9 cellular contexts compared by ENCODE assay signal in the genomic region with DNA sequence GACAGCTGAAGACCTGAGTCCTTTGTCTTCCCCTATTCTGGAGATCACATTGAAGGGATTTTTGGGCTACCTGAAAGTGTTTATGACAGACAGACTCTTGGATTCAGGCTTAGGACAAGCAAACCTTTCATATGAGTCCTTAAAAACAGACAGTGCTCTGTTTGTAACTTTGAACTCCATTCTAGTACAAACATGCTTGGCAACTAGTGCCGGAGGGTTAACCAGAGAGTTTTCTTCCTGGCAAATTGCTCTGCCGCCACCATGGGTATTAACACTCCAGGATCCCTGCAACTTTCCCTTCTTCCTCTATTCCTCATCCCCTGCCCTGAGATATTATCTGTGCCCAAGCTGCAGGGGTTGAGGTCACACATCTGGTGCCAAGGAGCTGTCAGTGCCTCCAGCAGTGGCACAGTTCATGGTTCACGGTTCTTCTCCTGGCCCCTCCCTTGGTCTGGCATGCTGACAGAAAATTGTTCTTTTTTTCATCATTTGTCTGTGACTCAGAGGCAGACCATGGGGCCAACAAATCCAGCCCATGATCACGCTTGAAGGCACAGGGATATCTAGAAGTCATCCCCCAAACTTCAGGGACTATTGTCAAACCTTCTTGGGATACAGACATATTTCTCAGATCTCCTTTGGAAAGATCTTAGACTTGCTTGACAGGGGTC.
DNase-seq lines count a peak whose midpoint lies in the region; ATAC-seq and TF ChIP-seq lines count a peak whose summit lies in the region.
"Had no signal": no experiment of that assay in that cellular context is flagged by ENCODE, and none has a peak within 500 bp of the region (broad histone marks: within the 10 kb centered on the region; RNA-seq: fewer than 3 reads in every experiment).

No MANE protein-coding gene starts in this region.

- H3K27me3 ChIP-seq in SK-N-SH (ENCODE audit: insufficient read depth) (no peaks in the 10 kb centered on the region), GM23338 (ENCODE audit: insufficient read depth) (no peaks in the 10 kb centered on the region)
- H3K27me3 ChIP-seq in CD4-positive, alpha-beta T cell (ENCODE audit: control insufficient read depth, insufficient read depth, low read length), result no peaks in the 10 kb centered on the region
- H3K27me3 ChIP-seq: dorsolateral prefrontal cortex had no signal

- no peak for ATAC-seq in GM23338
- no peak for ATAC-seq in CD4-positive, alpha-beta T cell (ENCODE audit: poor library complexity)

- H3K9me3 Mint-ChIP-seq in GM23338, result no peaks in the 10 kb centered on the region
- H3K9me3 Mint-ChIP-seq in CD4-positive, alpha-beta T cell, result no peaks in the 10 kb centered on the region

- H3K4me2 ChIP-seq in SK-N-SH (peak overlapping the region; percentile 35; the same call in 1 of the 2 replicates), GM23338 (no peak overlapping the region)

- no peak for DNase-seq in SK-N-SH
- peak; percentile 80 for DNase-seq in fibroblast of pulmonary artery (ENCODE audit: low read depth)
- peak; percentile 47 for DNase-seq in skeletal muscle cell (ENCODE audit: low read depth)
- DNase-seq in GM23338 (ENCODE audit: low spot score), result no peak
- DNase-seq in CD4-positive, alpha-beta T cell, result no peak
- no peak for DNase-seq in NCI-H1105 treated with DMSO at 0.1 percent for 48 hours (lab: John Stamatoyannopoulos, UW)
- no peak for DNase-seq in NCI-H2107 (lab: John Stamatoyannopoulos, UW)
- DNase-seq: dorsolateral prefrontal cortex had no signal

- H3K9ac ChIP-seq in SK-N-SH, result no peak overlapping the region

- H3K9me3 ChIP-seq in HEK293 (ENCODE audit: control insufficient read depth, insufficient read depth, low read depth, low read length) (no peaks in the 10 kb centered on the region), SK-N-SH (no peaks in the 10 kb centered on the region)
- no peaks in the 10 kb centered on the region for H3K9me3 ChIP-seq in CD4-positive, alpha-beta T cell (ENCODE audit: control insufficient read depth, low read length)

- H3K36me3 ChIP-seq in HEK293 (ENCODE audit: control insufficient read depth in 2 of 2, insufficient read depth in 1 of 2, low read length in 2 of 2) (no peaks in the 10 kb centered on the region; a peak in 1 of 3 replicates), SK-N-SH (replicated peaks in 1 of 2; ENCODE audit: control insufficient read depth in 1 of 2, insufficient read depth in 2 of 2, low read length in 1 of 2) (peaks cover 0 to 4% of the 10 kb centered on the region in 2 experiments), GM23338 (ENCODE audit: insufficient read depth) (no peaks in the 10 kb centered on the region)

- H4K20me1 ChIP-seq in SK-N-SH (ENCODE audit: insufficient read depth), result peaks cover 8% of the 10 kb centered on the region
- no peaks in the 10 kb centered on the region for H4K20me1 ChIP-seq in GM23338 (replicated peaks; ENCODE audit: insufficient read depth)

- POLR2A ChIA-PET in HEK293 (lab: Yijun Ruan, JAX) (no interaction called here), SK-N-SH (lab: Yijun Ruan, JAX) (interaction anchor here (0.6 kb wide), 1 partner anchor 388 kb away, joined by 4 read pairs; no protein-coding TSS in a partner anchor)
- POLR2A ChIA-PET in CD4-positive, alpha-beta T cell (lab: Charles Lee), result interaction anchor here (1.0 kb wide), 1 partner anchor 24 kb away, joined by 3 read pairs; no protein-coding TSS in a partner anchor

- CTCF ChIA-PET in HEK293 (lab: Yijun Ruan, JAX) (interaction anchor here (0.6 to 1.2 kb wide), 4 partner anchors 80 to 356 kb away, joined by 3 to 5 read pairs (median 4); no protein-coding TSS in a partner anchor), SK-N-SH (lab: Yijun Ruan, JAX) (interaction anchor here (0.7 kb wide), 1 partner anchor 17 kb away, joined by 3 read pairs; no protein-coding TSS in a partner anchor)
- CTCF ChIA-PET in CD4-positive, alpha-beta T cell (lab: Charles Lee), result interaction anchor here (1.2 kb wide), 1 partner anchor 10 kb away, joined by 4 read pairs; no protein-coding TSS in a partner anchor

- peaks cover 9% of the 10 kb centered on the region; the same call in 2 of the 3 replicates for H3K4me1 Mint-ChIP-seq in GM23338
- H3K4me1 Mint-ChIP-seq in CD4-positive, alpha-beta T cell (ENCODE audit: low read depth), result peaks cover 47% of the 10 kb centered on the region

- H3K79me2 ChIP-seq in SK-N-SH (ENCODE audit: insufficient read depth) (peaks cover 60% of the 10 kb centered on the region), GM23338 (replicated peaks; ENCODE audit: insufficient read depth) (no peaks in the 10 kb centered on the region)

- peaks cover 40% of the 10 kb centered on the region for H3K4me1 ChIP-seq in HEK293 (ENCODE audit: control insufficient read depth, insufficient read depth, low read length)
- peaks cover 3 to 28% of the 10 kb centered on the region in 2 experiments; a peak in 3 of 4 replicates for H3K4me1 ChIP-seq in SK-N-SH (ENCODE audit: control insufficient read depth in 1 of 2, insufficient read depth in 2 of 2, low read depth in 1 of 2, low read length in 1 of 2)
- H3K4me1 ChIP-seq in GM23338 (ENCODE audit: insufficient read depth), result 0 out of 2 replicates have a peak, but pooled peaks cover 6% of the 10 kb centered on the region

- no peak overlapping the region for H3K4me3 Mint-ChIP-seq in GM23338
- H3K4me3 Mint-ChIP-seq in CD4-positive, alpha-beta T cell, result no peak overlapping the region

- no peak overlapping the region for H3K27ac Mint-ChIP-seq in GM23338
- H3K27ac Mint-ChIP-seq in CD4-positive, alpha-beta T cell, result no peak overlapping the region

- H3K4me3 ChIP-seq in HEK293 (ENCODE audit: low read depth, low read length), result no peak overlapping the region
- H3K4me3 ChIP-seq in SK-N-SH (ENCODE audit: low read depth in 2 of 2, low read length in 1 of 2), result no peak overlapping the region
- H3K4me3 ChIP-seq in fibroblast of pulmonary artery (replicated peaks; ENCODE audit: low read depth, low read length), result no peak overlapping the region
- no peak overlapping the region for H3K4me3 ChIP-seq in skeletal muscle cell (ENCODE audit: low read depth, low read length)
- H3K4me3 ChIP-seq in GM23338, result no peak overlapping the region
- H3K4me3 ChIP-seq: dorsolateral prefrontal cortex had no signal

- H3K27ac ChIP-seq in HEK293 (ENCODE audit: extremely low read depth, low read depth, low read length), result peak overlapping the region; percentile 51
- peak overlapping the region in 1 of 2 experiments; percentile 54; a peak in 2 of 4 replicates for H3K27ac ChIP-seq in SK-N-SH (ENCODE audit: low read depth in 2 of 2, low read length in 1 of 2)
- H3K27ac ChIP-seq in GM23338 (ENCODE audit: low read depth), result no peak overlapping the region
- H3K27ac ChIP-seq in CD4-positive, alpha-beta T cell (ENCODE audit: low read depth, low read length), result no peak overlapping the region

- intact Hi-C loops in CD4-positive, alpha-beta T cell (cut with DNase I, micrococcal nuclease), result no loop called here

- peaks cover 5% of the 10 kb centered on the region for H3K27me3 Mint-ChIP-seq in GM23338 (ENCODE audit: insufficient read depth, low read depth, poor library complexity)
- no peaks in the 10 kb centered on the region for H3K27me3 Mint-ChIP-seq in CD4-positive, alpha-beta T cell

- 41% methylated on average over 4 of the region's 4 CpGs for WGBS in SK-N-SH (ENCODE audit: low lambda C conversion rate)

- no peaks in the 10 kb centered on the region for H3K36me3 Mint-ChIP-seq in GM23338 (ENCODE audit: low read depth)
- peaks cover 39% of the 10 kb centered on the region for H3K36me3 Mint-ChIP-seq in CD4-positive, alpha-beta T cell (ENCODE audit: low read depth)

- H3K9me2 ChIP-seq in SK-N-SH (no peaks in the 10 kb centered on the region), GM23338 (ENCODE audit: insufficient read depth) (no peaks in the 10 kb centered on the region)

- no peak for TF ChIP-seq RAD21 in SK-N-SH (IDR thresholded peaks at IDR 0.05; ENCODE audit: low read length)

- TF ChIP-seq CTCF in HEK293 (tag by site-specific recombination; IDR thresholded peaks at IDR 0.05), result no peak
- TF ChIP-seq CTCF in SK-N-SH (IDR thresholded peaks at IDR 0.05), result no peak
- no peak for TF ChIP-seq CTCF in fibroblast of pulmonary artery (IDR thresholded peaks at IDR 0.05; ENCODE audit: low read length, missing control alignments)
- no peak for TF ChIP-seq CTCF in GM23338 (conservative IDR thresholded peaks at IDR 0.05; ENCODE audit: low read depth in 2 of 2)
- TF ChIP-seq CTCF in CD4-positive, alpha-beta T cell (IDR thresholded peaks at IDR 0.05), result no peak

- TF ChIP-seq EP300 in SK-N-SH (IDR thresholded peaks at IDR 0.05; ENCODE audit: borderline replicate concordance in 1 of 2, low read depth in 1 of 2, low read length in 1 of 2), result peak in 1 of 2 experiments; percentile 80; a peak in 1 of 4 replicates

- H2AFZ ChIP-seq in SK-N-SH (ENCODE audit: low read depth) (no peak overlapping the region), GM23338 (no peak overlapping the region)

- H3F3A ChIP-seq in SK-N-SH (replicated peaks; ENCODE audit: insufficient read depth), result peaks cover 19% of the 10 kb centered on the region
- no peaks in the 10 kb centered on the region for H3F3A ChIP-seq in GM23338 (replicated peaks; ENCODE audit: low read depth)

TF ChIP-seq in HEK293, 187 proteins besides CTCF, POLR2A, EP300 and RAD21 (continues in another document):
- TF ChIP-seq ZNF660 (tag by site-specific recombination; IDR thresholded peaks at IDR 0.05) (0 out of 2 replicates have a peak, but pooled peaks have one; percentile 25), ZNF16 (tag by site-specific recombination; IDR thresholded peaks at IDR 0.05; ENCODE audit: low read depth) (no peak), MEIS1 (CRISPR knock-in tag; IDR thresholded peaks at IDR 0.05; ENCODE audit: borderline replicate concordance) (no peak), SALL2 (tag by site-specific recombination; IDR thresholded peaks at IDR 0.05; ENCODE audit: borderline replicate concordance) (no peak), TCF7L2 (IDR thresholded peaks at IDR 0.05; ENCODE audit: borderline replicate concordance, low read depth, low read length) (no peak)

TF ChIP-seq in SK-N-SH, 30 proteins besides CTCF, POLR2A, EP300 and RAD21 (continues in another document):
- TF ChIP-seq MEF2A (IDR thresholded peaks at IDR 0.05; ENCODE audit: borderline replicate concordance, low read depth), result peak; percentile 38; the same call in 1 of the 2 replicates
- TF ChIP-seq NFIC (IDR thresholded peaks at IDR 0.05; ENCODE audit: borderline replicate concordance), result peak; percentile 98
- TF ChIP-seq FOSL2 (IDR thresholded peaks at IDR 0.05; ENCODE audit: borderline replicate concordance, low read depth), result peak; percentile 79; the same call in 1 of the 2 replicates
- TF ChIP-seq FOXM1 (IDR thresholded peaks at IDR 0.05; ENCODE audit: low read depth), result no peak
- TF ChIP-seq RFX5 (IDR thresholded peaks at IDR 0.05; ENCODE audit: low read length), result no peak

TF ChIP-seq in GM23338, 12 proteins besides CTCF, POLR2A, EP300 and RAD21 (continues in another document):
- no peak for TF ChIP-seq CREB1 (CRISPR knock-in tag; IDR thresholded peaks at IDR 0.05; ENCODE audit: low read depth)
- TF ChIP-seq ZNF331 (CRISPR knock-in tag; IDR thresholded peaks at IDR 0.05; ENCODE audit: low read depth), result no peak
- no peak for TF ChIP-seq NANOG (IDR thresholded peaks at IDR 0.05; ENCODE audit: borderline replicate concordance)
- TF ChIP-seq STAT1 (IDR thresholded peaks at IDR 0.05; ENCODE audit: unreplicated experiment), result no peak
- no peak for TF ChIP-seq EZH2phosphoT487 (IDR thresholded peaks at IDR 0.05; ENCODE audit: unreplicated experiment)
- no peak for TF ChIP-seq ZNF114 (CRISPR knock-in tag; IDR thresholded peaks at IDR 0.05)
- TF ChIP-seq POLR2AphosphoS5 (IDR thresholded peaks at IDR 0.05; ENCODE audit: low read depth), result no peak

Comparison
In these comparisons a context has a peak if more than half of its experiments do, and no peak if none do; other contexts are left out.
1. DNase-seq: peak in fibroblast of pulmonary artery (single experiment) and skeletal muscle cell (single experiment); none in SK-N-SH (single experiment), GM23338 (single experiment), CD4-positive, alpha-beta T cell (0 of 10), NCI-H1105 treated with DMSO at 0.1 percent for 48 hours (single experiment) and NCI-H2107 (single experiment).